Comparison of ENCODE assay signal across 10 cellular contexts in the genomic region with DNA sequence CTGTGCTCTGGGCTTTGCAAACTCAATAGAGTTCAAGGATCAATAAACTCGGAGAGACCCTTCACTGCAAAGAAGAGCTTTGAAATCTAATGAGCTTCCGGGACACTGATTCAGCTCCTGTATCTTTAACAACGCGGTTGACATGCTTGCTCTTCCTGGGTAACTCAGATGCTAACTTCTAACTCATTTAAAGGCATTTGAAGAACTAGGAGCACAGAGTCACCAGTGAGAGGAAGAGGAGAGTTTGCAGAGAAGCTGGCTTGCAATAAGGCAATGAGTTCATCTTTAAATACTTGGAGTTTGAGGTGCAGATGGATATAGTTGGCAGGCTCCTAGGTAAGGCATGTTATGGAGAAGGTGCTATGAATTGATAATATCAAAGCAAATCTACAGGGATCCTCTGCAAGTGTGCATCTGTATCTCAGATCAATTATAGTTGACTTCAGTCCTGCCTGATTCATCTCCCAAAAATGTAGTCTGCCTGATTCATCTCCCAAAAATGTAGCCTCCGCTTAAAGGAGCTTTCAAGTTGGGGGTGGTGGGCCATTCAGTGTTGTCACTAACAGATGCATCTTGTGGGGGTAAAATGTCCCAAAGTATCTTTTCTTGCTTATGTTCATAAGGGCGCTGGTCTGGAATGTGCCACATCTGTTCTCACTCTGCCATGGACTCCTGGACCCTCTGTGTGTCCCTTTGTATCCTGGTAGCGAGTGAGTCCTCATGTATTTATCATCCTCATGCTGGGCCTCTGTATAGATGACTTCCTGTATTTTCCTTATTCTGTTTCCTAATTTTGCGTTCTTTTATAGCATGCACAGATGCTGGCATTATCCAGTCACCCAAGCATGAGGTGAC.
DNase-seq lines count a peak whose midpoint lies in the region; ATAC-seq and TF ChIP-seq lines count a peak whose summit lies in the region.
"Had no signal": no experiment of that assay in that cellular context is flagged by ENCODE, and none has a peak within 500 bp of the region (broad histone marks: within the 10 kb centered on the region; RNA-seq: fewer than 3 reads in every experiment).

No MANE protein-coding gene starts in this region.

- H3K27ac Mint-ChIP-seq in nephron progenitor cell = no peak overlapping the region

- H3K4me1 Mint-ChIP-seq in nephron progenitor cell = peaks cover 10% of the 10 kb centered on the region

- H3K27me3 ChIP-seq in NT2/D1 (ENCODE audit: insufficient read depth, insufficient read length) = no peaks in the 10 kb centered on the region
- peaks cover 4% of the 10 kb centered on the region for H3K27me3 ChIP-seq in suprapubic skin
- H3K27me3 ChIP-seq: hepatocyte had no signal

- 64% methylated on average over 8 of the region's 8 CpGs for WGBS in suprapubic skin

- no peak for TF ChIP-seq EP300 in suprapubic skin (IDR thresholded peaks at IDR 0.05)

- H3K36me3 ChIP-seq in NT2/D1 (ENCODE audit: insufficient read depth, insufficient read length, low read length) (no peaks in the 10 kb centered on the region), suprapubic skin (no peaks in the 10 kb centered on the region)

- H3K9me3 ChIP-seq in NT2/D1 (ENCODE audit: insufficient read depth, low read length) = 0 out of 2 replicates have a peak, but pooled peaks cover 12% of the 10 kb centered on the region
- no peaks in the 10 kb centered on the region for H3K9me3 ChIP-seq in suprapubic skin

- TF ChIP-seq POLR2A in suprapubic skin (IDR thresholded peaks at IDR 0.05) = no peak

- DNase-seq in GM03348 (ENCODE audit: low spot score) (peak; percentile 74), NT2/D1 (ENCODE audit: low read depth, low spot score) (peak; percentile 20), dedifferentiated amniotic fluid mesenchymal stem cell (ENCODE audit: extremely low spot score) (peak; percentile 34), renal cortical epithelial cell (ENCODE audit: low read depth) (peak; percentile 81), suprapubic skin (ENCODE audit: low spot score in 2 of 2) (no peak), nephron progenitor cell (no peak)
- DNase-seq: NCI-H510A treated with DMSO at 0.1 percent for 48 hours had no signal

- no peaks in the 10 kb centered on the region for H3K9me3 Mint-ChIP-seq in nephron progenitor cell

- no peak for ATAC-seq in GM18868 (IDR thresholded peaks at IDR 0.05; ENCODE audit: unreplicated experiment)

- TF ChIP-seq CTCF in suprapubic skin (IDR thresholded peaks at IDR 0.05) (no peak), nephron progenitor cell (IDR thresholded peaks at IDR 0.05) (no peak)

- H3K27ac ChIP-seq in suprapubic skin = no peak overlapping the region
- H3K27ac ChIP-seq: hepatocyte had no signal

- H3K9ac ChIP-seq in NT2/D1 (ENCODE audit: insufficient read length, low read depth) = no peak overlapping the region

- H3K27me3 Mint-ChIP-seq in nephron progenitor cell (ENCODE audit: low read depth, poor library complexity) = peaks cover 6% of the 10 kb centered on the region
- H3K27me3 Mint-ChIP-seq: activated naive CD8-positive, alpha-beta T cell had no signal

- H3K4me3 ChIP-seq in NT2/D1 (ENCODE audit: insufficient read length, low read depth) (no peak overlapping the region), suprapubic skin (no peak overlapping the region)
- H3K4me3 ChIP-seq: hepatocyte had no signal

- H3K4me1 ChIP-seq in NT2/D1 (ENCODE audit: insufficient read depth, insufficient read length) = no peaks in the 10 kb centered on the region
- H3K4me1 ChIP-seq in suprapubic skin = no peaks in the 10 kb centered on the region

- no peak overlapping the region for H3K4me3 Mint-ChIP-seq in nephron progenitor cell
- H3K4me3 Mint-ChIP-seq: activated naive CD8-positive, alpha-beta T cell had no signal

- no peaks in the 10 kb centered on the region for H3K36me3 Mint-ChIP-seq in nephron progenitor cell (ENCODE audit: low read depth)
- H3K36me3 Mint-ChIP-seq: activated naive CD8-positive, alpha-beta T cell had no signal

Comparison
In these comparisons a context has a peak if more than half of its experiments do, and no peak if none do; other contexts are left out.
1. DNase-seq: peak in GM03348 (single experiment), NT2/D1 (single experiment), dedifferentiated amniotic fluid mesenchymal stem cell (single experiment) and renal cortical epithelial cell (single experiment); none in suprapubic skin (0 of 2) and nephron progenitor cell (single experiment).